ENCODE assay signal across 8 cellular contexts in genomic region chr7:115340828-115341227, GRCh38.
DNase-seq lines count a peak whose midpoint lies in the region; ATAC-seq and TF ChIP-seq lines count a peak whose summit lies in the region.

No MANE protein-coding gene starts in this region.

- intact Hi-C loops in vagina (cut with DNase I) = no loop called here
- intact Hi-C loops in head of caudate nucleus (cut with DNase I) = no loop called here

- no peak overlapping the region for H3K4me3 ChIP-seq in AG04449 (ENCODE audit: low read depth, low read length)
- no peak overlapping the region for H3K4me3 ChIP-seq in fibroblast of lung (replicated peaks in 1 of 4; ENCODE audit: control extremely low read depth in 1 of 4, insufficient read depth in 1 of 4, low read depth in 3 of 4, low read length in 4 of 4)
- no peak overlapping the region for H3K4me3 ChIP-seq in vagina

- H3K9ac ChIP-seq in fibroblast of lung (ENCODE audit: insufficient read depth, low read length) = no peak overlapping the region

- H3K36me3 ChIP-seq in fibroblast of lung (ENCODE audit: control insufficient read depth, insufficient read depth, low read length) = no peaks in the 10 kb centered on the region
- no peaks in the 10 kb centered on the region for H3K36me3 ChIP-seq in vagina

- H3K27me3 ChIP-seq in fibroblast of lung (ENCODE audit: control insufficient read depth, insufficient read depth, low read length) = no peaks in the 10 kb centered on the region
- no peaks in the 10 kb centered on the region for H3K27me3 ChIP-seq in vagina

- H3K79me2 ChIP-seq in fibroblast of lung (ENCODE audit: control insufficient read depth, insufficient read depth, low read length) = no peaks in the 10 kb centered on the region

- H3K9me3 ChIP-seq in fibroblast of lung (ENCODE audit: control insufficient read depth, insufficient read depth, low read depth, low read length) (no peaks in the 10 kb centered on the region), vagina (no peaks in the 10 kb centered on the region)

- no peak overlapping the region for H2AFZ ChIP-seq in fibroblast of lung (ENCODE audit: low read length)

- peak; percentile 52 for ATAC-seq in GM18505 (IDR thresholded peaks at IDR 0.05; ENCODE audit: unreplicated experiment)
- ATAC-seq in HG03196 (IDR thresholded peaks at IDR 0.05; ENCODE audit: unreplicated experiment) = no peak

- TF ChIP-seq CTCF in AG04449 (IDR thresholded peaks at IDR 0.05; ENCODE audit: insufficient read depth, low read length, missing control alignments) = no peak
- TF ChIP-seq CTCF in fibroblast of lung (conservative IDR thresholded peaks at IDR 0.05 in 1 of 2, IDR thresholded peaks at IDR 0.05 in 1 of 2; ENCODE audit: low read depth in 1 of 2, low read length in 2 of 2) = peak; percentile 24 to 38
- no peak for TF ChIP-seq CTCF in vagina (IDR thresholded peaks at IDR 0.05)

- TF ChIP-seq POLR2A in GM18505 (IDR thresholded peaks at IDR 0.05; ENCODE audit: borderline replicate concordance, extremely low read depth, insufficient read depth, insufficient read length) (no peak), vagina (IDR thresholded peaks at IDR 0.05) (no peak)

- no peak overlapping the region for H3K4me2 ChIP-seq in fibroblast of lung (ENCODE audit: extremely low read depth, insufficient read depth, low read length)

- peak; percentile 16 for DNase-seq in AG04449 (ENCODE audit: low read depth, low spot score)
- DNase-seq in NAMALWA (ENCODE audit: low spot score) = peak; percentile 48
- peak; percentile 89 to 93 for DNase-seq in fibroblast of lung (ENCODE audit: low read depth in 2 of 2)
- DNase-seq in vagina (ENCODE audit: extremely low spot score in 2 of 2) = no peak
- no peak for DNase-seq in head of caudate nucleus
- DNase-seq in NCI-H2107 (lab: John Stamatoyannopoulos, UW) = no peak

- H3K27ac ChIP-seq in fibroblast of lung (ENCODE audit: insufficient read depth, low read length) (no peak overlapping the region), vagina (no peak overlapping the region)

- no peaks in the 10 kb centered on the region for H4K20me1 ChIP-seq in fibroblast of lung (ENCODE audit: control insufficient read depth, extremely low read depth, insufficient read depth, low read length)

- POLR2A ChIA-PET in AG04449 (lab: Yijun Ruan, JAX) = no interaction called here

- no peaks in the 10 kb centered on the region for H3K4me1 ChIP-seq in fibroblast of lung (ENCODE audit: control insufficient read depth, extremely low read depth, insufficient read depth, low read length)
- no peaks in the 10 kb centered on the region for H3K4me1 ChIP-seq in vagina

- CTCF ChIA-PET in AG04449 (lab: Yijun Ruan, JAX) = interaction anchor here (1.0 to 1.6 kb wide), 2 partner anchors 16 to 475 kb away, joined by 3 read pairs; no protein-coding TSS in a partner anchor

Comparison
In these comparisons a context has a peak if more than half of its experiments do, and no peak if none do; other contexts are left out.
1. DNase-seq: peak in AG04449 (single experiment), NAMALWA (single experiment) and fibroblast of lung (2 of 2); none in vagina (0 of 2), head of caudate nucleus (0 of 42) and NCI-H2107 (single experiment).
2. CTCF ChIP-seq: peak in fibroblast of lung (2 of 2); none in AG04449 (single experiment) and vagina (0 of 3).